8 cellular contexts compared by ENCODE assay signal in genomic region chr20:3766381-3766780, GRCh38. TPM values are rescaled to one million over a fixed set of nuclear protein-coding genes. Genes with fewer than 3 reads are reported as not detected.
DNase-seq lines count a peak whose midpoint lies in the region; ATAC-seq, FAIRE-seq and TF ChIP-seq lines count a peak whose summit lies in the region.

No MANE protein-coding gene starts in this region.

- no peak for FAIRE-seq in urothelium cell line (lab: Jason Lieb, UNC)

- peak overlapping the region; percentile 100 for H3K4me2 ChIP-seq in Karpas-422 (ENCODE audit: low read depth, low read length, poor library complexity, severe bottlenecking)

- H3K9ac ChIP-seq in Karpas-422 (ENCODE audit: low read length) = peak overlapping the region; percentile 99

- H3K9me3 Mint-ChIP-seq in naive thymus-derived CD8-positive, alpha-beta T cell = no peaks in the 10 kb centered on the region

- peak overlapping the region in 4 of 10 donors; percentile 14 to 85 (median 42) for H3K27ac Mint-ChIP-seq in naive thymus-derived CD8-positive, alpha-beta T cell

- H3K27me3 Mint-ChIP-seq in naive thymus-derived CD8-positive, alpha-beta T cell = no peaks in the 10 kb centered on the region

- H3K9me3 ChIP-seq in Karpas-422 (ENCODE audit: low read length) = no peaks in the 10 kb centered on the region
- no peaks in the 10 kb centered on the region for H3K9me3 ChIP-seq in SJCRH30 (replicated peaks)

- peaks cover 46% of the 10 kb centered on the region for H3K79me2 ChIP-seq in Karpas-422 (ENCODE audit: low read length)

- H3K27ac ChIP-seq in Karpas-422 (ENCODE audit: low read length) (no peak overlapping the region), coronary artery (peak overlapping the region in 1 of 2 donors; percentile 96), SJCRH30 (no peak overlapping the region)

- H3K36me3 ChIP-seq in Karpas-422 (ENCODE audit: insufficient read depth, low read length) (no peaks in the 10 kb centered on the region), SJCRH30 (no peaks in the 10 kb centered on the region)

- H3K4me1 Mint-ChIP-seq in naive thymus-derived CD8-positive, alpha-beta T cell = peaks cover 13 to 45% (median 39%) of the 10 kb centered on the region in 4 donors

- peak overlapping the region; percentile 83 to 93 (median 88) for H3K4me3 Mint-ChIP-seq in naive thymus-derived CD8-positive, alpha-beta T cell

- peaks cover 0 to 8% (median 0%) of the 10 kb centered on the region in 3 donors for H3K36me3 Mint-ChIP-seq in naive thymus-derived CD8-positive, alpha-beta T cell

- H3K27me3 ChIP-seq in Karpas-422 (ENCODE audit: low read length) (no peaks in the 10 kb centered on the region), SJCRH30 (no peaks in the 10 kb centered on the region)

- DNase-seq in AG10803 (ENCODE audit: low read depth) (no peak), Karpas-422 (no peak), coronary artery (ENCODE audit: low spot score) (no peak), SJCRH30 (no peak), urothelium cell line (ENCODE audit: low spot score) (no peak)
- DNase-seq in naive thymus-derived CD8-positive, alpha-beta T cell = no peak

- H3K4me3 ChIP-seq in AG10803 (ENCODE audit: low read length) = peak overlapping the region; percentile 75
- peak overlapping the region; percentile 100 for H3K4me3 ChIP-seq in Karpas-422 (ENCODE audit: low read length)
- peak overlapping the region; percentile 85 for H3K4me3 ChIP-seq in coronary artery
- H3K4me3 ChIP-seq in SJCRH30 = no peak overlapping the region

- TF ChIP-seq CTCF in AG10803 (conservative IDR thresholded peaks at IDR 0.05; ENCODE audit: low read length) (no peak), coronary artery (IDR thresholded peaks at IDR 0.05) (no peak)

- no peak for ATAC-seq in naive thymus-derived CD8-positive, alpha-beta T cell
- ATAC-seq in activated CD4-positive, CD25-positive, alpha-beta regulatory T cell treated with anti-CD3 and anti-CD28 coated beads, Interleukin-2, amount 50 U/mL, for 24 hours = no peak
- no peak for ATAC-seq in HG03571 (IDR thresholded peaks at IDR 0.05; ENCODE audit: unreplicated experiment)

- H3K9me2 ChIP-seq in Karpas-422 (replicated peaks; ENCODE audit: insufficient read depth, low read length) = no peaks in the 10 kb centered on the region

- no peak overlapping the region for H2AFZ ChIP-seq in Karpas-422 (ENCODE audit: low read length)

- POLR2A ChIA-PET in naive thymus-derived CD8-positive, alpha-beta T cell (lab: Charles Lee) = interaction anchor here (0.8 to 2.7 kb wide), 4 partner anchors 14 to 321 kb away, joined by 3 to 27 read pairs (median 6); no protein-coding TSS in a partner anchor

- H3K4me1 ChIP-seq in Karpas-422 (ENCODE audit: low read length) (peaks cover 36% of the 10 kb centered on the region), SJCRH30 (no peaks in the 10 kb centered on the region)

- H4K20me1 ChIP-seq in Karpas-422 (ENCODE audit: insufficient read depth, low read depth, low read length) = no peaks in the 10 kb centered on the region; the same call in 1 of the 2 replicates

RNA-seq across cellular contexts. Expression of gene ADISSP, which starts 1.2 kb away (rescaled TPM):
- 44.1 and 60.4 TPM in 2 replicates for total RNA-seq in Karpas-422 (2014; rRNA removed; shearing (Covaris generic); ENCODE audit: low replicate concordance)
- 10 to 100 TPM; 19.5 to 19.6 TPM for total RNA-seq in naive thymus-derived CD8-positive, alpha-beta T cell
- 10 to 100 TPM; 17.6 to 32.4 (median 22.2) TPM for polyA plus RNA-seq in naive thymus-derived CD8-positive, alpha-beta T cell
- 44.9 and 51.3 TPM in 2 replicates for total RNA-seq in SJCRH30 (2014; rRNA removed; shearing (Covaris generic))

RNA-seq across cellular contexts. Expression of gene SPEF1, which starts 14.9 kb away (rescaled TPM):
- not detected in 2 replicates for total RNA-seq in Karpas-422 (2014; rRNA removed; shearing (Covaris generic); ENCODE audit: low replicate concordance)
- under 1 TPM in 1 of 2 experiments, not detected in 1; 0.33 TPM for total RNA-seq in naive thymus-derived CD8-positive, alpha-beta T cell
- polyA plus RNA-seq in naive thymus-derived CD8-positive, alpha-beta T cell = not detected
- 0.08 and 0.16 TPM in 2 replicates for total RNA-seq in SJCRH30 (2014; rRNA removed; shearing (Covaris generic))

RNA-seq across cellular contexts. Expression of gene CENPB, which starts 20.2 kb away (rescaled TPM):
- total RNA-seq in Karpas-422 (2014; rRNA removed; shearing (Covaris generic); ENCODE audit: low replicate concordance) = 13.0 and 32.7 TPM in 2 replicates
- 10 to 100 TPM; 45.8 to 48.6 TPM for total RNA-seq in naive thymus-derived CD8-positive, alpha-beta T cell
- polyA plus RNA-seq in naive thymus-derived CD8-positive, alpha-beta T cell = 1 to 10 TPM; 1.0 to 1.7 (median 1.4) TPM
- 34.6 and 36.7 TPM in 2 replicates for total RNA-seq in SJCRH30 (2014; rRNA removed; shearing (Covaris generic))

RNA-seq across cellular contexts. Expression of gene CDC25B, which starts 29.7 kb away (rescaled TPM):
- 11.7 and 15.3 TPM in 2 replicates for total RNA-seq in Karpas-422 (2014; rRNA removed; shearing (Covaris generic); ENCODE audit: low replicate concordance)
- 100 to 1,000 TPM; 320 to 336 TPM for total RNA-seq in naive thymus-derived CD8-positive, alpha-beta T cell
- polyA plus RNA-seq in naive thymus-derived CD8-positive, alpha-beta T cell = 10 to 100 TPM; 38.1 to 49.7 (median 42.0) TPM
- 75.1 and 78.8 TPM in 2 replicates for total RNA-seq in SJCRH30 (2014; rRNA removed; shearing (Covaris generic))

RNA-seq across cellular contexts. Expression of gene HSPA12B, which starts 33.9 kb away (rescaled TPM):
- not detected in 2 replicates for total RNA-seq in Karpas-422 (2014; rRNA removed; shearing (Covaris generic); ENCODE audit: low replicate concordance)
- not detected for total RNA-seq in naive thymus-derived CD8-positive, alpha-beta T cell
- under 1 TPM in 2 of 3 donors, not detected in 1; 0.05 to 0.07 TPM for polyA plus RNA-seq in naive thymus-derived CD8-positive, alpha-beta T cell
- not detected in 2 replicates for total RNA-seq in SJCRH30 (2014; rRNA removed; shearing (Covaris generic))
